In the genomic region with DNA sequence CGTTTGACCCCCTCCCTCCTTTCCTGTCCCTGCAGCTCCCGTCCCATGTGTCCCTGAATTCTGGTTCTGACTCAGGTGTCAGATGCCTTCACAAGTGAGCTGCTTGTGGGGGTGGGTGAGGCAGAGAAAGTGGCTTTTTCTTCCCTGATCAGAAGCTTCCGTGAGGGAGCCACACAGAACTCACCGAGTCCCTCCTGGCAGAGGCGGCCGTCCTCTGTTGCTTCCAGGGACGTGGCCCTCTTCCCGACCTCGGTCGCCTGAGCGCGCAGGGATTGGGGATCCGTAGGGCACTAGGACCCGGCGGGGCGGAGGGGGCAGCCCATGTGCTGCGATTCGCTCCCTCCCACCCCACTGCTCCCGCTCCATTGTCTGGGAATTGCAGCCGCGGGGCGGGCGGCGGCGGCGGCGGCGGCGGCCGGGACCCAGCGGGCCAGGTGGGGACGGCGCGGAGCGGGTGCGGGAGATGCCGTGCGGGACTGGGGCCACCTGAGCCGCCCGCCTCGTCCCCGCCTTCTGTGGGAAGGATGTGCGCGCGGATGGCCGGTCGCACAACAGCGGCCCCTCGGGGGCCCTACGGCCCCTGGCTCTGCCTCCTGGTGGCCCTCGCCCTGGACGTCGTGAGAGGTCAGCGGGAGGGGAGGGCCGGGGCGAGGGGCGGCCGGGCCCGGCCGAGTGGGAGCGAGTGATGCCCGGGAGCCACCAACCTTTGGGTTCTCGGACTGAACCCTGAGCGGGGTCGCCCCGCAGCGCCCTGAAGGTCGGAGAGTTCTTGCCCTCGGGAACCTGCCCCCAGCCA, we compare ENCODE assay signal across 8 cellular contexts. TPM values are rescaled to one million over a fixed set of nuclear protein-coding genes. Genes with fewer than 3 reads are reported as not detected.
A peak's percentile ranks its signal among the peaks of the same experiment; 100 is the strongest.
DNase-seq lines count a peak whose midpoint lies in the region; ATAC-seq, FAIRE-seq and TF ChIP-seq lines count a peak whose summit lies in the region.

A gene with protein sequence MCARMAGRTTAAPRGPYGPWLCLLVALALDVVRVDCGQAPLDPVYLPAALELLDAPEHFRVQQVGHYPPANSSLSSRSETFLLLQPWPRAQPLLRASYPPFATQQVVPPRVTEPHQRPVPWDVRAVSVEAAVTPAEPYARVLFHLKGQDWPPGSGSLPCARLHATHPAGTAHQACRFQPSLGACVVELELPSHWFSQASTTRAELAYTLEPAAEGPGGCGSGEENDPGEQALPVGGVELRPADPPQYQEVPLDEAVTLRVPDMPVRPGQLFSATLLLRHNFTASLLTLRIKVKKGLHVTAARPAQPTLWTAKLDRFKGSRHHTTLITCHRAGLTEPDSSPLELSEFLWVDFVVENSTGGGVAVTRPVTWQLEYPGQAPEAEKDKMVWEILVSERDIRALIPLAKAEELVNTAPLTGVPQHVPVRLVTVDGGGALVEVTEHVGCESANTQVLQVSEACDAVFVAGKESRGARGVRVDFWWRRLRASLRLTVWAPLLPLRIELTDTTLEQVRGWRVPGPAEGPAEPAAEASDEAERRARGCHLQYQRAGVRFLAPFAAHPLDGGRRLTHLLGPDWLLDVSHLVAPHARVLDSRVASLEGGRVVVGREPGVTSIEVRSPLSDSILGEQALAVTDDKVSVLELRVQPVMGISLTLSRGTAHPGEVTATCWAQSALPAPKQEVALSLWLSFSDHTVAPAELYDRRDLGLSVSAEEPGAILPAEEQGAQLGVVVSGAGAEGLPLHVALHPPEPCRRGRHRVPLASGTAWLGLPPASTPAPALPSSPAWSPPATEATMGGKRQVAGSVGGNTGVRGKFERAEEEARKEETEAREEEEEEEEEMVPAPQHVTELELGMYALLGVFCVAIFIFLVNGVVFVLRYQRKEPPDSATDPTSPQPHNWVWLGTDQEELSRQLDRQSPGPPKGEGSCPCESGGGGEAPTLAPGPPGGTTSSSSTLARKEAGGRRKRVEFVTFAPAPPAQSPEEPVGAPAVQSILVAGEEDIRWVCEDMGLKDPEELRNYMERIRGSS (plus strand): TSS at position 351 of the 796 bp plus-strand sequence. CDS start 174 bp downstream, at position 525.

- POLR2A ChIA-PET in GM12878 (lab: Charles Lee), result interaction anchor here (0.8 to 1.7 kb wide), 4 partner anchors 9 to 162 kb away, joined by 3 to 9 read pairs (median 4); a partner anchor contains a TSS

- no peaks in the 10 kb centered on the region for H3K27me3 Mint-ChIP-seq in HFFc6 (ENCODE audit: insufficient read depth)

- 0 out of 2 replicates have a peak, but pooled peaks have one; percentile 31 for TF ChIP-seq POLR2A in GM12878 (IDR thresholded peaks at IDR 0.05; ENCODE audit: low read depth, low read length)

- TF ChIP-seq CTCF in HFFc6 (IDR thresholded peaks at IDR 0.05), result no peak
- TF ChIP-seq CTCF in GM12878 (IDR thresholded peaks at IDR 0.05 in 2 of 3, conservative IDR thresholded peaks at IDR 0.05 in 1 of 3; ENCODE audit: control insufficient read depth in 2 of 3, extremely low read depth in 1 of 3, insufficient read depth in 1 of 3, low read depth in 3 of 3, low read length in 3 of 3), result 0 out of 6 replicates have a peak, but pooled peaks of 1 of the 3 experiments have one; percentile 1
- no peak for TF ChIP-seq CTCF in psoas muscle (IDR thresholded peaks at IDR 0.05)

- H3K36me3 ChIP-seq in GM12878 (ENCODE audit: control insufficient read depth in 2 of 2, insufficient read depth in 2 of 2, low read length in 1 of 2) (peaks cover 15 to 21% of the 10 kb centered on the region in 2 experiments), psoas muscle (ENCODE audit: insufficient read depth in 1 of 2, low read depth in 1 of 2) (peaks cover 5 to 36% of the 10 kb centered on the region in 2 donors)

- H3K9me3 ChIP-seq in GM12878 (replicated peaks; ENCODE audit: control insufficient read depth, insufficient read depth, low read length) (no peaks in the 10 kb centered on the region), psoas muscle (no peaks in the 10 kb centered on the region)

- no peaks in the 10 kb centered on the region for H3K27me3 ChIP-seq in GM12878 (replicated peaks in 1 of 2; ENCODE audit: control insufficient read depth in 2 of 2, insufficient read depth in 2 of 2, low read length in 1 of 2)
- peaks cover 0 to 23% (median 4%) of the 10 kb centered on the region in 3 donors for H3K27me3 ChIP-seq in psoas muscle (ENCODE audit: insufficient read depth in 3 of 3, low read length in 2 of 3)

- H3K4me2 ChIP-seq in GM12878 (ENCODE audit: control insufficient read depth, insufficient read depth), result peak within 1 kb of the TSS; percentile 98

- peaks cover 1% of the 10 kb centered on the region; the same call in 1 of the 2 replicates for H3K79me2 ChIP-seq in GM12878 (ENCODE audit: control insufficient read depth, insufficient read depth, low read length)

- peaks cover 10% of the 10 kb centered on the region; the same call in 1 of the 2 replicates for H3K36me3 Mint-ChIP-seq in HFFc6 (ENCODE audit: low read depth)

- no peaks in the 10 kb centered on the region for H3K9me3 Mint-ChIP-seq in HFFc6

- intact Hi-C loops in GM12878 (cut with micrococcal nuclease; ENCODE audit: unreplicated experiment), result no loop called here
- intact Hi-C loops in psoas muscle (cut with DNase I), result no loop called here

- no peak for FAIRE-seq in GM12878 (lab: Jason Lieb, UNC)

- 0% methylated on average over 25 of the region's 69 CpGs for WGBS in GM12878 (ENCODE audit: insufficient coverage, insufficient replicate concordance, low lambda C conversion rate, missing lambda C conversion rate)
- 0 to 1% (median 1%) methylated on average over 34 to 69 of the region's 69 CpGs for WGBS in psoas muscle, 3 donors

- H3K27ac ChIP-seq in GM12878 (ENCODE audit: control insufficient read depth, insufficient read depth), result no peak within 1 kb of the TSS
- H3K27ac ChIP-seq in psoas muscle, result no peak within 1 kb of the TSS

- SMC1A ChIA-PET in GM12878 (lab: Charles Lee; ENCODE audit: uncharacterized antibody, unreplicated experiment), result interaction anchor here (1.7 to 1.8 kb wide), 2 partner anchors 9 to 11 kb away, joined by 5 to 7 read pairs; a partner anchor contains a TSS

- peak; percentile 66 for ATAC-seq in GM12878
- peak; percentile 61 to 87 (median 75) for ATAC-seq in psoas muscle
- ATAC-seq in HG03159 (IDR thresholded peaks at IDR 0.05; ENCODE audit: unreplicated experiment), result no peak

- H3K4me3 Mint-ChIP-seq in HFFc6, result peak within 1 kb of the TSS; percentile 89

- H3K4me3 ChIP-seq in GM12878 (peak within 1 kb of the TSS; percentile 59), psoas muscle (peak within 1 kb of the TSS; percentile 65)

- RAD21 ChIA-PET in GM12878 (lab: Charles Lee; ENCODE audit: unreplicated experiment), result interaction anchor here (0.5 to 1.8 kb wide), 6 partner anchors 9 to 137 kb away, joined by 3 to 8 read pairs (median 4); a partner anchor contains a TSS

- peaks cover 19% of the 10 kb centered on the region for H3K4me1 Mint-ChIP-seq in HFFc6 (ENCODE audit: low read depth)

- H3K9ac ChIP-seq in GM12878 (ENCODE audit: control insufficient read depth, insufficient read depth, low read length), result peak within 1 kb of the TSS; percentile 48; the same call in 1 of the 2 replicates

- peak within 1 kb of the TSS; percentile 13 for H3K27ac Mint-ChIP-seq in HFFc6

- H2AFZ ChIP-seq in GM12878 (ENCODE audit: control insufficient read depth, low read depth, low read length), result peak within 1 kb of the TSS; percentile 68

- TF ChIP-seq RAD21 in GM12878 (IDR thresholded peaks at IDR 0.05; ENCODE audit: insufficient read depth, low read depth, low read length), result no peak

- DNase-seq in DMS79 (lab: John Stamatoyannopoulos, UW) (peak; percentile 13), HFFc6 (peak; percentile 34), NCI-H748 (lab: John Stamatoyannopoulos, UW; ENCODE audit: unreplicated experiment) (peak; percentile 85), GM12878 (ENCODE audit: low read depth, low spot score) (no peak), hippocampal formation (lab: John Stamatoyannopoulos, UW) (peak; percentile 74 to 77), psoas muscle (peak; percentile 73 to 78), SKM-1 (lab: John Stamatoyannopoulos, UW; ENCODE audit: unreplicated experiment) (no peak)

- H3K4me1 ChIP-seq in GM12878 (ENCODE audit: control insufficient read depth, insufficient read depth, low read length) (peaks cover 24% of the 10 kb centered on the region), psoas muscle (peaks cover 22% of the 10 kb centered on the region)

- CTCF ChIA-PET in GM12878 (lab: Yijun Ruan, JAX), result interaction anchor here (0.6 to 1.5 kb wide), 4 partner anchors 10 to 234 kb away, joined by 3 to 11 read pairs (median 4); a partner anchor contains a TSS

- no peaks in the 10 kb centered on the region for H4K20me1 ChIP-seq in GM12878 (ENCODE audit: control insufficient read depth, insufficient read depth)

- BruUV-seq in GM12878 (replicated peaks; lab: Mats Ljungman, UMichigan), result no TSS peak

- in situ Hi-C loops in GM12878 (cut with MboI), result no loop called here

- TF ChIP-seq EP300 in GM12878 (IDR thresholded peaks at IDR 0.05; ENCODE audit: borderline replicate concordance in 1 of 2, control insufficient read depth in 1 of 2, low read depth in 2 of 2, low read length in 2 of 2), result no peak

TF ChIP-seq in GM12878, 131 proteins besides CTCF, POLR2A, EP300 and RAD21 (continues in another document):
- TF ChIP-seq ZNF384 (IDR thresholded peaks at IDR 0.05; ENCODE audit: borderline replicate concordance, low read depth, low read length), result no peak

RNA-seq across cellular contexts. Expression of the gene that starts here (rescaled TPM):
- 10 to 100 TPM; 23.8 to 32.2 (median 26.9) TPM for total RNA-seq in HFFc6 (2021; fragmentation: NEBNext Ultra II Directional; extraction: Animal tissue kit (Norgen Biotek cat#: 25700))
- 7.0 and 7.3 TPM in 2 replicates for total RNA-seq in GM12878 (2013; cell fraction: nucleolus; rRNA removed)
- total RNA-seq in GM12878 (2014; rRNA removed), result 6.4 and 14.1 TPM in 2 replicates
- total RNA-seq in GM12878 (2014; rRNA removed; fragmentation: Illumina TruSeq; extraction: Trizol), result 4.1 and 5.6 TPM in 2 replicates
- 16.0 and 25.0 TPM in 2 replicates for total RNA-seq in GM12878 (2021)
- 2.7 TPM for polyA plus RNA-seq in GM12878 (2011; ENCODE audit: low read depth)
- 0.56 and 0.78 TPM in 2 replicates for polyA plus RNA-seq in GM12878 (2011; rRNA removed)
- 0.64 and 1.3 TPM in 2 replicates for polyA plus RNA-seq in GM12878 (2011; cell fraction: cytosol; rRNA removed)
- 16.2 and 17.6 TPM in 2 replicates for polyA plus RNA-seq in GM12878 (2011; cell fraction: nucleus; rRNA removed)
- 4.8 and 9.3 TPM in 2 replicates for polyA plus RNA-seq in GM12878 (2012)
- 1.5 and 1.7 TPM in 2 replicates for polyA plus RNA-seq in GM12878 (2014; fragmentation: Illumina TruSeq; extraction: Trizol)
- polyA plus RNA-seq in GM12878 (2014; fragmentation: Nextera tagmentation; extraction: Ambion mirVana), result under 1 TPM; 0.16 to 0.79 TPM
- 9.9 and 14.6 TPM in 2 replicates for polyA plus RNA-seq in GM12878 (2014; rRNA removed)
- 1 to 10 TPM; 3.4 to 5.2 TPM for polyA plus RNA-seq in GM12878 (2016; fragmentation: Nextera tagmentation; extraction: Ambion mirVana)
- polyA minus RNA-seq in GM12878 (2011; rRNA and poly(A)+ RNA removed), result 0.22 and 3.0 TPM in 2 replicates
- 2.8 and 5.9 TPM in 2 replicates for polyA minus RNA-seq in GM12878 (2011; cell fraction: cytosol; rRNA and poly(A)+ RNA removed)
- polyA minus RNA-seq in GM12878 (2011; cell fraction: nucleus; rRNA and poly(A)+ RNA removed), result 4.1 and 4.7 TPM in 2 replicates
- total RNA-seq in psoas muscle, result 1 to 10 TPM; 3.3 to 7.7 (median 6.1) TPM
- 1 to 10 TPM; 2.0 to 3.7 (median 2.6) TPM for polyA plus RNA-seq in psoas muscle

Comparison
In these comparisons a context has a peak if more than half of its experiments do, and no peak if none do; other contexts are left out.
1. DNase-seq: peak in DMS79 (single experiment), HFFc6 (single experiment), NCI-H748 (single experiment), hippocampal formation (2 of 2) and psoas muscle (2 of 2); none in GM12878 (single experiment) and SKM-1 (single experiment).